In the genomic region with DNA sequence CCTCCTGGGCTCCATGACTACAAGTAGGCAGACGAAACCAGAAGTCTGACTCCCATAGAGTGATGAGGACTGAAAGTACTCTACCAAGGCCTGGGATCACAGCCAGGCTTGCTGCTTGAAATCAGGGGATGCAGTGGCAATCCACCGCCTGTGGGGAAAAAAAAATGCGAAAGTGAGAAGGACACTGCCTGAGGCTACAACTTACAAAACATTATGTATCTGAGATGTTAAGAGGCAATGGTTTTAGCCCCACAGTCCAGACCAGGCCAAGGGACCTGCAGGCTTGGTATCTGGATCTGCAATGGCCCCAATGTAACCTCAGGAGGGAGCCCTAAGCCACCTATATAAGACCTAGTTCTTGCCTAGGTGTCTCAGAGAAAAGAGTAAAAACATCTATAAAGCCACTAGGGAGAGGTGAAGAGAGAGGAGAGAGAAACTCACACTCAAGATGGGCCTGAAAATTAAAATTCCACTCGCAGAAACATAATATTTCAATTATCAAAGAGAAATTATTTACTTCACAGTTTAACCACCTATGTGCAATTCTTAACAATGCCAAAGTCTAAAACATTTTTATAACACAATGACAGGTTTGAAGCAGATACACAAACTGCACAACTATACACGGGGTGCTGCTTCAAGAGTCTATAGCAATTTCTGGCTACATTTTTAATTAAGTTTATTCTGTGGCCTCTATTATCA, we compare ENCODE assay signal across 8 cellular contexts. TPM values are rescaled to one million over a fixed set of nuclear protein-coding genes. Genes with fewer than 3 reads are reported as not detected.
A peak's percentile ranks its signal among the peaks of the same experiment; 100 is the strongest.
DNase-seq lines count a peak whose midpoint lies in the region; ATAC-seq and TF ChIP-seq lines count a peak whose summit lies in the region.

No MANE protein-coding gene starts in this region.

- peak; percentile 56 to 60 for ATAC-seq in activated T-cell treated with anti-CD3 and anti-CD28 coated beads, Interleukin-2, amount 50 U/mL, for 4 hours

- peak overlapping the region; percentile 46 for H3K27ac ChIP-seq in GM23248
- H3K27ac ChIP-seq in KMS-11, result peak overlapping the region; percentile 24; the same call in 1 of the 2 replicates
- no peak overlapping the region for H3K27ac ChIP-seq in Peyer's patch

- H3K4me3 ChIP-seq in GM23248 (no peak overlapping the region), KMS-11 (IDR thresholded peaks at IDR 0.05; ENCODE audit: insufficient read depth, low read depth, low read length) (no peak overlapping the region), Peyer's patch (no peak overlapping the region), kidney epithelial cell (ENCODE audit: low read depth, low read length) (no peak overlapping the region)

- H3K27me3 ChIP-seq in GM23248 (replicated peaks; ENCODE audit: insufficient read depth) (no peaks in the 10 kb centered on the region), KMS-11 (ENCODE audit: insufficient read depth, low read depth) (no peaks in the 10 kb centered on the region), Peyer's patch (no peaks in the 10 kb centered on the region), kidney epithelial cell (ENCODE audit: control insufficient read depth, insufficient read depth, low read length) (no peaks in the 10 kb centered on the region)

- H3K9ac ChIP-seq in GM23248 (peak overlapping the region; percentile 1; the same call in 1 of the 2 replicates), KMS-11 (no peak overlapping the region)

- no peak overlapping the region for H2AFZ ChIP-seq in GM23248
- H2AFZ ChIP-seq in KMS-11 (ENCODE audit: low read depth), result no peak overlapping the region

- H3K4me2 ChIP-seq in GM23248 (ENCODE audit: unreplicated experiment) (no peak overlapping the region), KMS-11 (peak overlapping the region; percentile 33)

- H3K4me1 ChIP-seq in GM23248 (ENCODE audit: insufficient read depth) (0 out of 2 replicates have a peak, but pooled peaks cover 8% of the 10 kb centered on the region), KMS-11 (ENCODE audit: low read depth, poor library complexity, severe bottlenecking) (peaks cover 52% of the 10 kb centered on the region), Peyer's patch (no peaks in the 10 kb centered on the region)

- H3K36me3 ChIP-seq in GM23248 (ENCODE audit: low read depth) (no peaks in the 10 kb centered on the region), KMS-11 (ENCODE audit: insufficient read depth) (no peaks in the 10 kb centered on the region), Peyer's patch (no peaks in the 10 kb centered on the region), kidney epithelial cell (ENCODE audit: control insufficient read depth, insufficient read depth, low read length) (no peaks in the 10 kb centered on the region)

- no peaks in the 10 kb centered on the region for H4K20me1 ChIP-seq in GM23248 (ENCODE audit: insufficient read depth)
- H4K20me1 ChIP-seq in KMS-11 (ENCODE audit: insufficient read depth), result peaks cover 6% of the 10 kb centered on the region

- 42 to 50% methylated on average over 5 of the region's 5 CpGs for WGBS in GM23248 (ENCODE audit: low coverage in 1 of 2, low lambda C conversion rate in 2 of 2, missing lambda C conversion rate in 2 of 2), 2 experiments

- H3K4me1 Mint-ChIP-seq in activated T-cell treated with anti-CD3 and anti-CD28 coated beads, Interleukin-2, amount 50 U/mL, for 4 hours (ENCODE audit: low read depth), result peaks cover 8% of the 10 kb centered on the region

- peak; percentile 78 for TF ChIP-seq CTCF in KMS-11 (conservative IDR thresholded peaks at IDR 0.05; ENCODE audit: low read depth, low read length)
- TF ChIP-seq CTCF in Peyer's patch (IDR thresholded peaks at IDR 0.05), result peak in 4 of 6 experiments; percentile 39 to 44 (median 41)
- TF ChIP-seq CTCF in kidney epithelial cell (IDR thresholded peaks at IDR 0.05; ENCODE audit: insufficient read depth, low read length, poor library complexity, severe bottlenecking), result peak; percentile 68

- peaks cover 4% of the 10 kb centered on the region for H3K9me3 Mint-ChIP-seq in activated T-cell treated with anti-CD3 and anti-CD28 coated beads, Interleukin-2, amount 50 U/mL, for 4 hours

- no peaks in the 10 kb centered on the region for H3K9me3 ChIP-seq in GM23248 (ENCODE audit: low read depth)
- no peaks in the 10 kb centered on the region for H3K9me3 ChIP-seq in Peyer's patch

- no peak overlapping the region for H3K4me3 Mint-ChIP-seq in activated T-cell treated with anti-CD3 and anti-CD28 coated beads, Interleukin-2, amount 50 U/mL, for 4 hours

- no peaks in the 10 kb centered on the region for H3K9me2 ChIP-seq in GM23248 (ENCODE audit: insufficient read depth)

- H3K36me3 Mint-ChIP-seq in activated T-cell treated with anti-CD3 and anti-CD28 coated beads, Interleukin-2, amount 50 U/mL, for 4 hours (ENCODE audit: insufficient read depth), result peaks cover 3% of the 10 kb centered on the region

- H3F3A ChIP-seq in GM23248 (ENCODE audit: insufficient read depth), result peaks cover 8% of the 10 kb centered on the region; the same call in 1 of the 2 replicates

- peak; percentile 15 for DNase-seq in activated T-cell treated with anti-CD3 and anti-CD28 coated beads, Interleukin-2, amount 50 U/mL, for 4 hours
- DNase-seq in activated T-cell treated with anti-CD3 and anti-CD28 coated beads, Interleukin-2, amount 50 U/mL, for 1 hour, result no peak
- peak; percentile 91 for DNase-seq in GM23248
- peak in 1 of 3 donors; percentile 62 for DNase-seq in Peyer's patch
- peak; percentile 3 to 60 for DNase-seq in T47D (ENCODE audit: low read depth in 1 of 2, low spot score in 1 of 2)
- DNase-seq in kidney epithelial cell (ENCODE audit: low read depth), result no peak
- DNase-seq in stromal cell of bone marrow (ENCODE audit: low read depth), result peak; percentile 36

- H3K79me2 ChIP-seq in GM23248 (ENCODE audit: insufficient read depth), result peaks cover 97% of the 10 kb centered on the region
- peaks cover 98% of the 10 kb centered on the region for H3K79me2 ChIP-seq in KMS-11 (ENCODE audit: insufficient read depth, low read depth)

- no peaks in the 10 kb centered on the region for H3K27me3 Mint-ChIP-seq in activated T-cell treated with anti-CD3 and anti-CD28 coated beads, Interleukin-2, amount 50 U/mL, for 4 hours (ENCODE audit: low read depth)

- no peak for TF ChIP-seq POLR2A in Peyer's patch (IDR thresholded peaks at IDR 0.05)

- in situ Hi-C loops in GM23248 (cut with MboI) (no loop called here), T47D (cut with HindIII; ENCODE audit: low pct_unique_long_range_greater_than_20kb, low sequenced_read_pairs) (no loop called here)

RNA-seq across cellular contexts. Expression of a gene that starts 13.9 kb away (rescaled TPM):
- total RNA-seq in activated T-cell treated with anti-CD3 and anti-CD28 coated beads, Interleukin-2, amount 50 U/mL, for 4 hours, result 10 to 100 TPM; 12.9 to 21.6 (median 13.3) TPM
- total RNA-seq in GM23248 (2014; rRNA removed; shearing (Covaris generic)), result 50.9 and 218 TPM in 2 replicates
- 63.9 and 72.1 TPM in 2 replicates for polyA plus RNA-seq in GM23248 (2016; fragmentation: Nextera tagmentation; extraction: Ambion mirVana)
- total RNA-seq in Peyer's patch (10 to 100 TPM; 37.1 to 41.7 (median 40.1) TPM), kidney epithelial cell (75.8 and 103 TPM in 2 replicates)

Comparison
In these comparisons a context has a peak if more than half of its experiments do, and no peak if none do; other contexts are left out.
1. DNase-seq: peak in activated T-cell treated with anti-CD3 and anti-CD28 coated beads, Interleukin-2, amount 50 U/mL, for 4 hours (single experiment), GM23248 (single experiment), T47D (2 of 2) and stromal cell of bone marrow (single experiment); none in activated T-cell treated with anti-CD3 and anti-CD28 coated beads, Interleukin-2, amount 50 U/mL, for 1 hour (single experiment) and kidney epithelial cell (single experiment).
2. H3K27ac ChIP-seq: peak in GM23248 (single experiment) and KMS-11 (single experiment); none in Peyer's patch (0 of 4).
3. Peak in every context shown above with its lines, with median percentiles within 50 percentile points of each other: CTCF ChIP-seq.